Comparison of ENCODE assay signal across 8 cellular contexts in genomic region chr19:5826531-5827341, GRCh38. TPM values are rescaled to one million over a fixed set of nuclear protein-coding genes. Genes with fewer than 3 reads are reported as not detected.
DNase-seq lines count a peak whose midpoint lies in the region; ATAC-seq, FAIRE-seq and TF ChIP-seq lines count a peak whose summit lies in the region.

No MANE protein-coding gene starts in this region.

- H3K4me3 ChIP-seq in bronchial epithelial cell (ENCODE audit: low read depth, low read length), result no peak overlapping the region
- H3K4me3 ChIP-seq in lower lobe of right lung, result peak overlapping the region; percentile 62

- no peaks in the 10 kb centered on the region for H3K9me3 ChIP-seq in lower lobe of right lung

- FAIRE-seq in bronchial epithelial cell (lab: Jason Lieb, UNC), result no peak

- peak; percentile 61 for TF ChIP-seq CTCF in bronchial epithelial cell (IDR thresholded peaks at IDR 0.05; ENCODE audit: insufficient read depth, low read length, severe bottlenecking)
- no peak for TF ChIP-seq CTCF in lower lobe of right lung (IDR thresholded peaks at IDR 0.05)

- H3K27ac ChIP-seq in lower lobe of right lung, result peak overlapping the region; percentile 81

- intact Hi-C loops in lower lobe of right lung (cut with DNase I), result no loop called here

- H3K27me3 ChIP-seq in bronchial epithelial cell (ENCODE audit: control insufficient read depth, insufficient read depth, low read length), result no peaks in the 10 kb centered on the region
- peaks cover 18% of the 10 kb centered on the region for H3K27me3 ChIP-seq in lower lobe of right lung (ENCODE audit: low read depth)

- DNase-seq in D341Med (ENCODE audit: low spot score) (peak; percentile 80), KBM-7 (peak; percentile 56), OCI-M1 (lab: John Stamatoyannopoulos, UW) (peak; percentile 63), bronchial epithelial cell (ENCODE audit: low read depth) (peak; percentile 25), lower lobe of right lung (peak; percentile 80), SKM-1 (lab: John Stamatoyannopoulos, UW; ENCODE audit: unreplicated experiment) (no peak), NK-92 (lab: John Stamatoyannopoulos, UW; ENCODE audit: unreplicated experiment) (no peak)

- H3K4me1 ChIP-seq in lower lobe of right lung, result peaks cover 14% of the 10 kb centered on the region

- ATAC-seq in lower lobe of right lung (peak in 1 of 2 donors; percentile 25), HG02938 (IDR thresholded peaks at IDR 0.05; ENCODE audit: unreplicated experiment) (no peak)

- in situ Hi-C loops in KBM-7 (cut with MboI; ENCODE audit: low pct_unique_long_range_greater_than_20kb, low sequenced_read_pairs), result no loop called here

- no peaks in the 10 kb centered on the region for H3K36me3 ChIP-seq in bronchial epithelial cell (ENCODE audit: control insufficient read depth, insufficient read depth, low read length)
- H3K36me3 ChIP-seq in lower lobe of right lung, result no peaks in the 10 kb centered on the region

RNA-seq across cellular contexts. Expression of gene FUT6, which starts 12.8 kb away (rescaled TPM):
- 2.1 and 7.9 TPM in 2 replicates for total RNA-seq in bronchial epithelial cell
- total RNA-seq in lower lobe of right lung, result 1.1 TPM

RNA-seq across cellular contexts. Expression of gene NRTN, which starts 21.9 kb away (rescaled TPM):
- total RNA-seq in bronchial epithelial cell (0.51 and 1.3 TPM in 2 replicates), lower lobe of right lung (2.7 TPM)

RNA-seq across cellular contexts. Expression of gene FUT3, which starts 24.5 kb away (rescaled TPM):
- total RNA-seq in bronchial epithelial cell, result 16.1 and 40.8 TPM in 2 replicates
- 11.3 TPM for total RNA-seq in lower lobe of right lung

RNA-seq across cellular contexts. Expression of gene DUS3L, which starts 35.8 kb away (rescaled TPM):
- total RNA-seq in bronchial epithelial cell (26.8 and 55.5 TPM in 2 replicates), lower lobe of right lung (24.3 TPM)

RNA-seq across cellular contexts. Expression of gene PRR22, which starts 42.2 kb away (rescaled TPM):
- total RNA-seq in bronchial epithelial cell, result 0.26 and 0.53 TPM in 2 replicates
- 2.7 TPM for total RNA-seq in lower lobe of right lung

Comparison
In these comparisons a context has a peak if more than half of its experiments do, and no peak if none do; other contexts are left out.
1. DNase-seq: peak in D341Med (single experiment), KBM-7 (single experiment), OCI-M1 (single experiment), bronchial epithelial cell (single experiment) and lower lobe of right lung (single experiment); none in SKM-1 (single experiment) and NK-92 (single experiment).